In genomic region chr20:6632187-6632586, GRCh38 we compare ENCODE assay signal across 9 cellular contexts.
A peak's percentile ranks its signal among the peaks of the same experiment; 100 is the strongest.
DNase-seq lines count a peak whose midpoint lies in the region; ATAC-seq and TF ChIP-seq lines count a peak whose summit lies in the region.
"Had no signal": no experiment of that assay in that cellular context is flagged by ENCODE, and none has a peak within 500 bp of the region (broad histone marks: within the 10 kb centered on the region; RNA-seq: fewer than 3 reads in every experiment).

No MANE protein-coding gene starts in this region.

- no peak for ATAC-seq in HG02610 (IDR thresholded peaks at IDR 0.05; ENCODE audit: unreplicated experiment)

- H3K36me3 ChIP-seq in BE2C = no peaks in the 10 kb centered on the region

- no peaks in the 10 kb centered on the region for H3K4me1 ChIP-seq in BE2C

- peak; percentile 52 for DNase-seq in BE2C
- peak; percentile 5 for DNase-seq in HT1080 (ENCODE audit: low read depth)
- DNase-seq in amniotic epithelial cell (ENCODE audit: low read depth) = peak; percentile 66
- peak; percentile 4 for DNase-seq in iris pigment epithelial cell (ENCODE audit: low read depth)
- DNase-seq in NCI-H526 treated with DMSO at 0.1 percent for 48 hours (lab: John Stamatoyannopoulos, UW) = no peak
- DNase-seq in central memory CD4-positive, alpha-beta T cell = no peak
- no peak for DNase-seq in NCI-H2107 treated with DMSO at 0.1 percent for 48 hours (lab: John Stamatoyannopoulos, UW; ENCODE audit: unreplicated experiment)
- DNase-seq: islet precursor cell had no signal

- no peaks in the 10 kb centered on the region for H3K27me3 ChIP-seq in BE2C

- H3K9me3 ChIP-seq in BE2C = no peaks in the 10 kb centered on the region

- H3K4me3 ChIP-seq in BE2C (ENCODE audit: low read depth, low read length) = no peak overlapping the region

- TF ChIP-seq CTCF in BE2C (IDR thresholded peaks at IDR 0.05; ENCODE audit: low read depth, low read length) = no peak

Comparison
In these comparisons a context has a peak if more than half of its experiments do, and no peak if none do; other contexts are left out.
1. DNase-seq: peak in BE2C (single experiment), HT1080 (single experiment), amniotic epithelial cell (single experiment) and iris pigment epithelial cell (single experiment); none in NCI-H526 treated with DMSO at 0.1 percent for 48 hours (single experiment), central memory CD4-positive, alpha-beta T cell (single experiment) and NCI-H2107 treated with DMSO at 0.1 percent for 48 hours (single experiment).